19 cellular contexts compared by ENCODE assay signal in the genomic region with DNA sequence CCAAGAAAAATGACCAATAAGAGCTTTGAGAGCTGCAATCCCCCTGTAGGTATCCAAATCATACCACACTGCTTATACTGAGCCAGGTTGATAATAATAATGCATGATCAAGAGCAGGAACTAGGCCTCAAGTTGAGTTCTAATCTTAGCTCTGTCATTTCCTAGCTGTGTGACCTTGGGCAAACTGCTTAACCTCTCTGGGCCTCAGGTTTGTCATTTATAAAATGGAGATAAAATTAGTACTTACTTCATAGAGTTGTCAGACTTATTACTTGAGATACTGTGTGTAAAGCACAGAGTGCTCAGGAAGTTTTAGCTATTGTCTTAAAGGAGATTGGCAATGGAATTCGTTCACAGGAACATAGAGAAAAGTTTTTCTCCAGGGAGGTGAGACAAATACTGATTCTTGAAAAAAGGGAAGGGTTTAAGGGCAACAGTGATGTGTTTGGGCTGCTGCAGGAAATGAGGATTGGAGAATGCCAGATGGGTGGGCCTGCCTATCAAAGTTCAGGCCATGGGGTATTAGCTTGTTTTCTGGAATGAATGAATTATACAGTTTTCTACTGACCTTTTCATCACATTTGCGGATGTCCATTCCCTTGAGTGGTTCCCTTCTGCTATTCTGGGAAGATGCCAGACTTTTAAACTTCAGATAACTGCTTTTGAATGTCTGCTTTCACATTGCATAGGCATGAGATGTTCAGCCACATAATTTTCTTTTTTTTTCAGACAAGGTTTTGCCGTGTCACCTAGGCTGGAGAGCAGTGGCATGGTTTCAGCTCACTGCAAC. TPM values are rescaled to one million over a fixed set of nuclear protein-coding genes. Genes with fewer than 3 reads are reported as not detected.
DNase-seq lines count a peak whose midpoint lies in the region; ATAC-seq, FAIRE-seq and TF ChIP-seq lines count a peak whose summit lies in the region.
"Had no signal": no experiment of that assay in that cellular context is flagged by ENCODE, and none has a peak within 500 bp of the region (broad histone marks: within the 10 kb centered on the region; RNA-seq: fewer than 3 reads in every experiment).

No MANE protein-coding gene starts in this region.

- no peak overlapping the region for H3K4me2 ChIP-seq in H1 (ENCODE audit: insufficient read depth in 1 of 2, low read depth in 2 of 2, low read length in 2 of 2)

- POLR2A ChIA-PET in H1 (lab: Charles Lee; ENCODE audit: partially characterized antibody): interaction anchor here (0.7 to 1.6 kb wide), 2 partner anchors 10 to 15 kb away, joined by 5 to 7 read pairs; a partner anchor contains a TSS

- H2BK12ac ChIP-seq in H1 (ENCODE audit: low read depth, low read length): no peak overlapping the region

- CTCF ChIA-PET in H1 (lab: Charles Lee; ENCODE audit: partially characterized antibody): interaction anchor here (0.7 to 1.8 kb wide), 9 partner anchors 9 to 312 kb away, joined by 3 to 8 read pairs (median 3); a partner anchor contains a TSS

- no peak for ATAC-seq in GM18873 (IDR thresholded peaks at IDR 0.05; ENCODE audit: low FRiP score, unreplicated experiment)
- ATAC-seq: HCT116 had no signal

- no peak overlapping the region for H2AFZ ChIP-seq in H1 (ENCODE audit: low read length)

- H3K14ac ChIP-seq in H1 (ENCODE audit: insufficient read length): no peak overlapping the region

- no peak overlapping the region for H4K5ac ChIP-seq in H1 (ENCODE audit: insufficient read length, low read depth, low read length)

- TF ChIP-seq RAD21 in H1 (IDR thresholded peaks at IDR 0.05 in 1 of 2, conservative IDR thresholded peaks at IDR 0.05 in 1 of 2; ENCODE audit: low read depth in 2 of 2, low read length in 2 of 2): no peak

- H2BK5ac ChIP-seq in H1 (ENCODE audit: low read depth, low read length): no peak overlapping the region

- H3K23ac ChIP-seq in H1 (ENCODE audit: insufficient read length): no peak overlapping the region

- TF ChIP-seq CTCF in H1 (IDR thresholded peaks at IDR 0.05; ENCODE audit: control extremely low read depth in 1 of 3, insufficient read depth in 1 of 3, low read depth in 1 of 3, low read length in 3 of 3): no peak

- H3K27me3 ChIP-seq in H1 (replicated peaks in 1 of 4; ENCODE audit: control insufficient read depth in 3 of 4, extremely low read depth in 1 of 4, insufficient read depth in 3 of 4, low read length in 3 of 4): no peaks in the 10 kb centered on the region

- no peaks in the 10 kb centered on the region for H3K4me1 ChIP-seq in H1 (replicated peaks in 1 of 4; ENCODE audit: control insufficient read depth in 3 of 4, insufficient read depth in 4 of 4, low read length in 3 of 4)
- H3K4me1 ChIP-seq: prostate gland had no signal

- no peak overlapping the region for H3K4me3 ChIP-seq in H1 (ENCODE audit: extremely low read depth in 1 of 4, insufficient read depth in 2 of 4, low read depth in 3 of 4, low read length in 4 of 4)
- H3K4me3 ChIP-seq: prostate gland had no signal

- H2BK120ac ChIP-seq in H1 (replicated peaks; ENCODE audit: low read depth, low read length): no peak overlapping the region

- H3K56ac ChIP-seq in H1 (replicated peaks; ENCODE audit: insufficient read length, low read depth, low read length): no peak overlapping the region

- no peak overlapping the region for H3K9ac ChIP-seq in H1 (replicated peaks in 1 of 4; ENCODE audit: extremely low read depth in 1 of 4, low read depth in 3 of 4, low read length in 3 of 4)

- TF ChIP-seq EP300 in H1 (IDR thresholded peaks at IDR 0.05; ENCODE audit: borderline replicate concordance in 1 of 2, low read depth in 2 of 2, low read length in 2 of 2): no peak

- no peaks in the 10 kb centered on the region for H3K79me2 ChIP-seq in H1 (ENCODE audit: control insufficient read depth in 1 of 2, insufficient read depth in 2 of 2, low read length in 2 of 2)

- peaks cover 0 to 5% (median 3%) of the 10 kb centered on the region in 4 experiments; a peak in 3 of 8 replicates for H3K36me3 ChIP-seq in H1 (ENCODE audit: control insufficient read depth in 2 of 4, insufficient read depth in 4 of 4, low read length in 3 of 4)

- H3K79me1 ChIP-seq in H1 (ENCODE audit: low read depth, low read length): no peaks in the 10 kb centered on the region

- H2BK20ac ChIP-seq in H1 (ENCODE audit: low read length): no peak overlapping the region

- no peak overlapping the region for H3K18ac ChIP-seq in H1 (ENCODE audit: extremely low read depth, low read length)

- peak; percentile 34 for DNase-seq in AG08396 (ENCODE audit: low spot score)
- DNase-seq in RPMI7951 (ENCODE audit: low read depth): peak; percentile 12
- DNase-seq in H1 (ENCODE audit: low read depth in 1 of 2, low spot score in 2 of 2): no peak
- DNase-seq in iris pigment epithelial cell (ENCODE audit: low read depth): peak; percentile 79
- no peak for DNase-seq in activated gamma-delta T cell treated with Interleukin-2 at 50 U/mL for 16 hours
- DNase-seq in SHP77 (lab: John Stamatoyannopoulos, UW): no peak
- DNase-seq in activated CD4-positive, CD25-positive, alpha-beta regulatory T cell (lab: John Stamatoyannopoulos, UW): no peak
- DNase-seq: activated CD4-positive, alpha-beta T cell treated with anti-CD3 and anti-CD28 coated beads, Interleukin-2, amount 50 U/mL, for 4 hours; aorta; CD4-positive, CD25-positive, alpha-beta regulatory T cell; midbrain; NCI-H1694 treated with DMSO at 0.1 percent for 48 hours; NCI-H226; NK-92 treated with Interleukin-12 subunit alpha and Interleukin-12 subunit beta, amount 100 ng/mL, for 24 hours had no signal

- no peak for TF ChIP-seq POLR2A in H1 (IDR thresholded peaks at IDR 0.05; ENCODE audit: control extremely low read depth in 1 of 2, low read depth in 2 of 2, low read length in 2 of 2)

- no peak overlapping the region for H2BK15ac ChIP-seq in H1 (ENCODE audit: low read length)

- 81% methylated on average over 3 of the region's 3 CpGs; no CpG with 5 or more reads in 1 of the 2 experiments for WGBS in H1 (ENCODE audit: extremely low coverage in 1 of 2, insufficient coverage in 1 of 2, insufficient read length in 1 of 2, insufficient replicate concordance in 2 of 2, low coverage in 1 of 2, low lambda C conversion rate in 2 of 2, missing lambda C conversion rate in 1 of 2), 2 experiments

- no peak overlapping the region for H2AK5ac ChIP-seq in H1 (ENCODE audit: low read depth, low read length)

- no peaks in the 10 kb centered on the region for H3K9me3 ChIP-seq in H1 (ENCODE audit: insufficient read depth in 2 of 2, low read depth in 1 of 2, low read length in 1 of 2)
- H3K9me3 ChIP-seq: prostate gland had no signal

- H3K27ac ChIP-seq in H1 (ENCODE audit: low read depth, low read length): no peak overlapping the region
- H3K27ac ChIP-seq: HL-60, prostate gland had no signal

- H4K8ac ChIP-seq in H1 (ENCODE audit: extremely low read depth, insufficient read depth, low read length): no peak overlapping the region

- H4K91ac ChIP-seq in H1 (replicated peaks; ENCODE audit: insufficient read length, low read length): no peak overlapping the region

- H3K23me2 ChIP-seq in H1 (ENCODE audit: low read depth, low read length): no peaks in the 10 kb centered on the region

- no peak for FAIRE-seq in H1 (lab: Jason Lieb, UNC)
- FAIRE-seq: colon had no signal

- H3K4ac ChIP-seq in H1 (replicated peaks; ENCODE audit: insufficient read length, low read depth, low read length): no peak overlapping the region

- peaks cover 0 to 1% of the 10 kb centered on the region in 2 experiments for H4K20me1 ChIP-seq in H1 (replicated peaks in 1 of 2; ENCODE audit: control insufficient read depth in 1 of 2, insufficient read depth in 2 of 2, low read length in 2 of 2)

TF ChIP-seq in H1, 55 proteins besides CTCF, POLR2A, EP300 and RAD21:
- TF ChIP-seq KDM1A (IDR thresholded peaks at IDR 0.05; ENCODE audit: borderline replicate concordance, low read length) (peak; percentile 64), TAF1 (IDR thresholded peaks at IDR 0.05; ENCODE audit: low read depth, low read length) (no peak)
TF ChIP-seq in H1: peak in this region for 1.

RNA-seq across cellular contexts. Expression of a gene that starts 10.2 kb away (rescaled TPM):
- 96.0 and 115 TPM in 2 replicates for total RNA-seq in RPMI7951 (2014; rRNA removed; shearing (Covaris generic))
- total RNA-seq in H1 (2021; fragmentation: NEBNext Ultra II Directional; extraction: Animal tissue kit (Norgen Biotek cat#: 25700)): 108 and 109 TPM in 2 replicates
- polyA plus RNA-seq in H1 (2011; rRNA removed): 80.0 and 134 TPM in 2 replicates
- polyA plus RNA-seq in H1 (2011; cell fraction: cytosol; rRNA removed): 112 TPM
- polyA plus RNA-seq in H1 (2011; cell fraction: nucleus; rRNA removed): 129 TPM
- polyA plus RNA-seq in H1 (2012, experiment 1 of 2): 124 to 202 TPM (median 167 TPM) in 4 replicates
- polyA plus RNA-seq in H1 (2012, experiment 2 of 2): 67.5 TPM
- polyA plus RNA-seq in H1 (2013, experiment 1 of 2): 140 TPM
- 170 TPM for polyA plus RNA-seq in H1 (2013, experiment 2 of 2)
- 89.2 and 102 TPM in 2 replicates for polyA minus RNA-seq in H1 (2011; rRNA and poly(A)+ RNA removed)
- polyA minus RNA-seq in H1 (2011; cell fraction: cytosol; rRNA and poly(A)+ RNA removed): 46.9 TPM
- polyA minus RNA-seq in H1 (2011; cell fraction: nucleus; rRNA and poly(A)+ RNA removed): 34.3 TPM

RNA-seq across cellular contexts. Expression of a gene that starts 14.1 kb away (rescaled TPM):
- total RNA-seq in RPMI7951 (2014; rRNA removed; shearing (Covaris generic)): 97.3 and 97.4 TPM in 2 replicates
- total RNA-seq in H1 (2021; fragmentation: NEBNext Ultra II Directional; extraction: Animal tissue kit (Norgen Biotek cat#: 25700)): 53.2 and 58.2 TPM in 2 replicates
- 42.2 and 80.4 TPM in 2 replicates for polyA plus RNA-seq in H1 (2011; rRNA removed)
- 104 TPM for polyA plus RNA-seq in H1 (2011; cell fraction: cytosol; rRNA removed)
- polyA plus RNA-seq in H1 (2011; cell fraction: nucleus; rRNA removed): 38.3 TPM
- polyA plus RNA-seq in H1 (2012, experiment 1 of 2): 79.6 to 90.2 TPM (median 84.6 TPM) in 4 replicates
- 66.3 TPM for polyA plus RNA-seq in H1 (2012, experiment 2 of 2)
- 89.7 TPM for polyA plus RNA-seq in H1 (2013, experiment 1 of 2)
- 91.2 TPM for polyA plus RNA-seq in H1 (2013, experiment 2 of 2)
- 40.4 and 44.9 TPM in 2 replicates for polyA minus RNA-seq in H1 (2011; rRNA and poly(A)+ RNA removed)
- polyA minus RNA-seq in H1 (2011; cell fraction: cytosol; rRNA and poly(A)+ RNA removed): 17.3 TPM
- 20.5 TPM for polyA minus RNA-seq in H1 (2011; cell fraction: nucleus; rRNA and poly(A)+ RNA removed)

Comparison
In these comparisons a context has a peak if more than half of its experiments do, and no peak if none do; other contexts are left out.
1. DNase-seq: peak in AG08396 (single experiment), RPMI7951 (single experiment) and iris pigment epithelial cell (single experiment); none in H1 (0 of 2), activated gamma-delta T cell treated with Interleukin-2 at 50 U/mL for 16 hours (single experiment), SHP77 (0 of 2) and activated CD4-positive, CD25-positive, alpha-beta regulatory T cell (0 of 4).